In the genomic region with DNA sequence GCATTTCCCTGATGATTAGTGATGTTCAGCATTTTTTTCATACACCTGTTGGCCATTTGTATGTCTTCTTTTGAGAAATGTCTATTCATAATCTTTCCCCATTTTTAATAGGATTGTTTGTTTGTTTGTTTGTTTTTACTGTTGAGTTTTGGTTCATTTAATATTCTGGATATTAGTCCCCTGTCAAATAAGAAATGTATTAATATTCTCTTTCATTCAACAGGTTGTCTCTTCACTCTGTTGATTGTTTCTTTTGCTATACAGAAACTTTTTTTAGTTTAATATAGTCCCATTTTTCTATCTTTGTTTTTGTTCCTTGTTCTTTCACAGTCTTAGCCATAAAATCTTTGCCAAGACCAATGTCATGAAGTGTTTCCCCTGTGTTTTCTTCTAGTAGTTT, we compare ENCODE assay signal across 8 cellular contexts.
"Had no signal": no experiment of that assay in that cellular context is flagged by ENCODE, and none has a peak within 500 bp of the region (broad histone marks: within the 10 kb centered on the region; RNA-seq: fewer than 3 reads in every experiment).

No MANE protein-coding gene starts in this region.

- FAIRE-seq: HepG2, HTR-8/SVneo, K562 had no signal

- H3K27ac ChIP-seq: HL-60, KMS-11 had no signal

- H3K4me3 ChIP-seq: K562 had no signal

- DNase-seq: IMR-90, KBM-7, KG1 had no signal

- ATAC-seq: HepG2, K562 had no signal
